Comparison of ENCODE assay signal across 1 cellular context in the genomic region with DNA sequence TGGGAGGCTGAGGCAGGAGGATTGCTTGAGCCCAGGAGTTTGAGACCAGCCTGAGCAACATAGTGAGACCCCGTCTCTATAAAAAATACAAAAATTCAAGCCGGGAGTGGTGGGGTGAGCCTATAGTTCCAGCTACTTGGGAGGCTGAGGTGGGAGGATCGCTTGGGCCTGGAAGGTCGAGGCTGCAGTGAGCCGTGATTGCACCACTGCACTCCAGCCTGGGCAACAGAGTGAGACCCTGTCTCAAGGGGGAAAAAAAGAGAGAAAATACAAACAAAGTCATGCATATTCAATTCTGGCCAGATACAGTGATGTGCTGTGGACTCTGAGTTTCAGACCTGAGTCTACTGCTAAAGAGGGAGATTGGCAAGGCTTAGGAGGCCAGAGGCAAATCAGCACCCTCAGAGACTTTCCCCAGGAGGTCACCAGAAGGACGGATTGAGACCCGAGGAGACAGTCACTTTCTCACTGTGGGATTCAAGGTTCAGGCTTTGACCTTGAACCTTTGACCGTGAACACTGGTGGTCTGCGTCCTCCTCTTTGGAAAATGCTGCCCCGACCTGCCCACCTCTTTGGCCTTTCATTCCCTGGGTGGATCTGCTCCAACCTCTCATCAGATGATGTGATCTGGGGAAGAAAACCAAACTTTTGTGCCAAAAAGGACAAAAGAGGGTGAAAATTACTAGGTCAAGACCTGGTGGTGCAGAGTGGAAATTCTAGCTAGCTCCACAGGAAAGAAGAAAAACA.
TF ChIP-seq lines count a peak whose summit lies in the region.

No MANE protein-coding gene starts in this region.

TF ChIP-seq in HEK293, 187 proteins besides CTCF, POLR2A, EP300 and RAD21:
- TF ChIP-seq ZNF121 (tag by site-specific recombination; IDR thresholded peaks at IDR 0.05): peak; percentile 87
- TF ChIP-seq, protein P1, sequence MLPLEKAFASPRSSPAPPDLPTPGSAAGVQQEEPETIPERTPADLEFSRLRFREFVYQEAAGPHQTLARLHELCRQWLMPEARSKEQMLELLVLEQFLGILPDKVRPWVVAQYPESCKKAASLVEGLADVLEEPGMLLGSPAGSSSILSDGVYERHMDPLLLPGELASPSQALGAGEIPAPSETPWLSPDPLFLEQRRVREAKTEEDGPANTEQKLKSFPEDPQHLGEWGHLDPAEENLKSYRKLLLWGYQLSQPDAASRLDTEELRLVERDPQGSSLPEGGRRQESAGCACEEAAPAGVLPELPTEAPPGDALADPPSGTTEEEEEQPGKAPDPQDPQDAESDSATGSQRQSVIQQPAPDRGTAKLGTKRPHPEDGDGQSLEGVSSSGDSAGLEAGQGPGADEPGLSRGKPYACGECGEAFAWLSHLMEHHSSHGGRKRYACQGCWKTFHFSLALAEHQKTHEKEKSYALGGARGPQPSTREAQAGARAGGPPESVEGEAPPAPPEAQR (tag by site-specific recombination; IDR thresholded peaks at IDR 0.05): no peak
